Comparison of ENCODE assay signal across 28 cellular contexts in the genomic region with DNA sequence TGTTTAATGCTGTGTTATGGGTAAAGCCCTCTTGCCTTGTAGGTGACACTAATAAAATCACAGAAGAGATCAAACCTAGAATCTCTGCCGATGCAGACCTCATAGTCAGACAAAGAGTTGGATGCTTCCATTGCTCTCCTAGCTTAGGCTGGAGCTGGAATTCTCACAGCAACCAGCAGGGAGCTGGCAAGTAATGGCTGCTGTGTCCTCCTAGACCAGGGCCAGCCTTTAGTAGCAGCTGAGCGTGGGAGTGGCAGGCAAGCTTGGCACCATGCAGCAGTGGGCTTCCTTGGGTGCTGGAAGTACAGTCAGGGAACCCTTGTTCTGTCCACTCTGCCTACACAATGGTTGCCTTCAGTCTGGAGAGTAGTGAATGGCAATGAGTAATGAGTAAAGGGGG.
"Had no signal": no experiment of that assay in that cellular context is flagged by ENCODE, and none has a peak within 500 bp of the region (broad histone marks: within the 10 kb centered on the region; RNA-seq: fewer than 3 reads in every experiment).

No MANE protein-coding gene starts in this region.

- H3K4me3 Mint-ChIP-seq: activated B cell treated with CpG ODN at 0.5 μM for 24 hours; activated CD4-positive, alpha-beta memory T cell treated with anti-CD3 and anti-CD28 coated beads, Interleukin-2, amount 10 ng/mL, durations not matched to agents 7 days and 5 days; activated CD8-positive, alpha-beta memory T cell treated with anti-CD3 and anti-CD28 coated beads, Interleukin-2, amount 10 ng/mL, durations not matched to agents 7 days and 5 days; activated naive CD4-positive, alpha-beta T cell treated with anti-CD3 and anti-CD28 coated beads, Interleukin-2, amount 10 ng/mL, durations not matched to agents 7 days and 5 days; activated naive CD8-positive, alpha-beta T cell; activated naive CD8-positive, alpha-beta T cell treated with anti-CD3 and anti-CD28 coated beads, Interleukin-2, amount 50 U/mL, for 24 hours; central memory CD8-positive, alpha-beta T cell had no signal

- ATAC-seq: activated CD8-positive, alpha-beta memory T cell treated with anti-CD3 and anti-CD28 coated beads, Interleukin-2, amount 10 ng/mL, durations not matched to agents 7 days and 5 days; activated naive CD8-positive, alpha-beta T cell treated with anti-CD3 and anti-CD28 coated beads, Interleukin-2, amount 50 U/mL, for 24 hours had no signal

- H3K4me3 ChIP-seq: cardiac muscle cell had no signal

- H3K27ac ChIP-seq: brain microvascular endothelial cell, cardiac muscle cell, VCaP had no signal

- H3K36me3 ChIP-seq: brain microvascular endothelial cell, cardiac muscle cell had no signal

- H3K9me3 Mint-ChIP-seq: activated B cell treated with CpG ODN at 0.5 μM for 24 hours; activated naive CD8-positive, alpha-beta T cell treated with anti-CD3 and anti-CD28 coated beads, Interleukin-2, amount 50 U/mL, for 24 hours; central memory CD8-positive, alpha-beta T cell had no signal

- H3K27ac Mint-ChIP-seq: activated B cell treated with CpG ODN at 0.5 μM for 24 hours; activated CD4-positive, alpha-beta memory T cell treated with anti-CD3 and anti-CD28 coated beads, Interleukin-2, amount 10 ng/mL, durations not matched to agents 7 days and 5 days; activated CD8-positive, alpha-beta memory T cell treated with anti-CD3 and anti-CD28 coated beads, Interleukin-2, amount 10 ng/mL, durations not matched to agents 7 days and 5 days; activated naive CD4-positive, alpha-beta T cell treated with anti-CD3 and anti-CD28 coated beads, Interleukin-2, amount 10 ng/mL, durations not matched to agents 7 days and 5 days; activated naive CD8-positive, alpha-beta T cell; activated naive CD8-positive, alpha-beta T cell treated with anti-CD3 and anti-CD28 coated beads, Interleukin-2, amount 50 U/mL, for 24 hours had no signal

- H3K4me1 Mint-ChIP-seq: activated B cell treated with CpG ODN at 0.5 μM for 24 hours; activated CD4-positive, alpha-beta memory T cell treated with anti-CD3 and anti-CD28 coated beads, Interleukin-2, amount 10 ng/mL, durations not matched to agents 7 days and 5 days; activated CD8-positive, alpha-beta memory T cell treated with anti-CD3 and anti-CD28 coated beads, Interleukin-2, amount 10 ng/mL, durations not matched to agents 7 days and 5 days; activated naive CD4-positive, alpha-beta T cell treated with anti-CD3 and anti-CD28 coated beads, Interleukin-2, amount 10 ng/mL, durations not matched to agents 7 days and 5 days; activated naive CD8-positive, alpha-beta T cell treated with anti-CD3 and anti-CD28 coated beads, Interleukin-2, amount 50 U/mL, for 24 hours; central memory CD8-positive, alpha-beta T cell had no signal

- H3K36me3 Mint-ChIP-seq: activated CD8-positive, alpha-beta memory T cell treated with anti-CD3 and anti-CD28 coated beads, Interleukin-2, amount 10 ng/mL, durations not matched to agents 7 days and 5 days; activated naive CD4-positive, alpha-beta T cell treated with anti-CD3 and anti-CD28 coated beads, Interleukin-2, amount 10 ng/mL, durations not matched to agents 7 days and 5 days; activated naive CD8-positive, alpha-beta T cell had no signal

- H3K27me3 Mint-ChIP-seq: activated B cell treated with CpG ODN at 0.5 μM for 24 hours; activated CD4-positive, alpha-beta memory T cell treated with anti-CD3 and anti-CD28 coated beads, Interleukin-2, amount 10 ng/mL, durations not matched to agents 7 days and 5 days; activated CD8-positive, alpha-beta memory T cell treated with anti-CD3 and anti-CD28 coated beads, Interleukin-2, amount 10 ng/mL, durations not matched to agents 7 days and 5 days; activated naive CD4-positive, alpha-beta T cell treated with anti-CD3 and anti-CD28 coated beads, Interleukin-2, amount 10 ng/mL, durations not matched to agents 7 days and 5 days; activated naive CD8-positive, alpha-beta T cell; activated naive CD8-positive, alpha-beta T cell treated with anti-CD3 and anti-CD28 coated beads, Interleukin-2, amount 50 U/mL, for 24 hours; central memory CD8-positive, alpha-beta T cell had no signal

- H3K27me3 ChIP-seq: brain microvascular endothelial cell, cardiac muscle cell had no signal

- DNase-seq: activated B cell treated with CpG ODN at 0.5 μM for 24 hours; activated CD4-positive, alpha-beta memory T cell treated with anti-CD3 and anti-CD28 coated beads, Interleukin-2, amount 10 ng/mL, durations not matched to agents 7 days and 5 days; activated CD4-positive, alpha-beta T cell treated with anti-CD3 and anti-CD28 coated beads for 4 hours; activated CD4-positive, CD25-positive, alpha-beta regulatory T cell treated with anti-CD3 and anti-CD28 coated beads, Interleukin-2, amount 50 U/mL, for 72 hours; activated CD8-positive, alpha-beta memory T cell treated with anti-CD3 and anti-CD28 coated beads for 24 hours; activated CD8-positive, alpha-beta memory T cell treated with anti-CD3 and anti-CD28 coated beads, Interleukin-2, amount 10 ng/mL, durations not matched to agents 7 days and 5 days; activated CD8-positive, alpha-beta memory T cell treated with anti-CD3 and anti-CD28 coated beads, Interleukin-2, amount 50 U/mL, for 48 hours; activated effector memory CD4-positive, alpha-beta T cell treated with Interleukin-2 at 50 U/mL for 16 hours; activated naive CD4-positive, alpha-beta T cell treated with anti-CD3 and anti-CD28 coated beads, Interleukin-2, amount 10 ng/mL, durations not matched to agents 7 days and 5 days; activated naive CD8-positive, alpha-beta T cell treated with anti-CD3 and anti-CD28 coated beads, Interleukin-2, amount 50 U/mL, for 24 hours; activated T-cell treated with anti-CD3 and anti-CD28 coated beads, Interleukin-2, amount 50 U/mL, for 48 hours; brain microvascular endothelial cell; Karpas-422; NCI-H1105; NCI-H1417 treated with DMSO at 0.1 percent for 48 hours; NCI-H1694; NCI-H2029; NCI-H345; NCI-H524 treated with DMSO at 0.1 percent for 48 hours; Right ventricle myocardium superior; SW 1271; T-helper 1 cell; T-helper 2 cell; T-helper 9 cell had no signal
